In genomic region chr10:86755740-86756510, GRCh38 we compare ENCODE assay signal across 1 cellular context.
A peak's percentile ranks its signal among the peaks of the same experiment; 100 is the strongest.
TF ChIP-seq lines count a peak whose summit lies in the region.

No MANE protein-coding gene starts in this region.

TF ChIP-seq in K562, 482 proteins besides CTCF, POLR2A, EP300 and RAD21 (continued from another document and continues in another):
- TF ChIP-seq ZNF395 (CRISPR knock-in tag; IDR thresholded peaks at IDR 0.05), result peak; percentile 81; the same call in 1 of the 2 replicates
- peak; percentile 78 for TF ChIP-seq JUN (IDR thresholded peaks at IDR 0.05; ENCODE audit: borderline replicate concordance, low read depth, low read length)
- 0 out of 2 replicates have a peak, but pooled peaks have one; percentile 52 for TF ChIP-seq JUN (CRISPR knock-in tag; IDR thresholded peaks at IDR 0.05; ENCODE audit: borderline replicate concordance)
- no peak for TF ChIP-seq ZNF639 (CRISPR knock-in tag; conservative IDR thresholded peaks at IDR 0.05 in 1 of 2, IDR thresholded peaks at IDR 0.05 in 1 of 2)
- TF ChIP-seq ID3 (CRISPR knock-in tag; IDR thresholded peaks at IDR 0.05), result no peak
- TF ChIP-seq ID3 (tag; IDR thresholded peaks at IDR 0.05), result no peak
- no peak for TF ChIP-seq SP2 (IDR thresholded peaks at IDR 0.05; ENCODE audit: extremely low read depth, low read depth, low read length, poor library complexity, severe bottlenecking)
- TF ChIP-seq ZNF184 (CRISPR knock-in tag; IDR thresholded peaks at IDR 0.05), result no peak
- TF ChIP-seq NR1H2 (CRISPR knock-in tag; IDR thresholded peaks at IDR 0.05), result 0 out of 2 replicates have a peak, but pooled peaks have one; percentile 35
- peak; percentile 56; the same call in 1 of the 2 replicates for TF ChIP-seq MAX (CRISPR knock-in tag; IDR thresholded peaks at IDR 0.05)
- TF ChIP-seq FOXA3 (CRISPR knock-in tag; conservative IDR thresholded peaks at IDR 0.05 in 1 of 2, IDR thresholded peaks at IDR 0.05 in 1 of 2), result no peak
- TF ChIP-seq NFE2L1 (tag; IDR thresholded peaks at IDR 0.05; ENCODE audit: borderline replicate concordance, low read depth), result no peak
- no peak for TF ChIP-seq EWSR1 (IDR thresholded peaks at IDR 0.05; ENCODE audit: borderline replicate concordance, low read depth, partially characterized antibody)
- TF ChIP-seq GABPB1 (CRISPR knock-in tag; IDR thresholded peaks at IDR 0.05), result peak; percentile 55; the same call in 1 of the 2 replicates
- TF ChIP-seq CREM (IDR thresholded peaks at IDR 0.05; ENCODE audit: low read depth), result no peak; the same call in 1 of the 2 replicates
- no peak for TF ChIP-seq PPARD (CRISPR knock-in tag; IDR thresholded peaks at IDR 0.05)
- no peak; the same call in none of the 2 replicates for TF ChIP-seq PML (IDR thresholded peaks at IDR 0.05; ENCODE audit: low read length)
- TF ChIP-seq BRD9 (IDR thresholded peaks at IDR 0.05; ENCODE audit: low read depth, partially characterized antibody), result no peak
- no peak for TF ChIP-seq POLR3G (IDR thresholded peaks at IDR 0.05; ENCODE audit: extremely low read depth, insufficient read length, insufficient replicate concordance)
- TF ChIP-seq RHOXF2B (CRISPR knock-in tag; conservative IDR thresholded peaks at IDR 0.05), result no peak
- TF ChIP-seq PHTF2 (CRISPR knock-in tag; IDR thresholded peaks at IDR 0.05), result no peak
- TF ChIP-seq NFE2 (IDR thresholded peaks at IDR 0.05; ENCODE audit: low read depth), result no peak
- no peak for TF ChIP-seq CBX8 (IDR thresholded peaks at IDR 0.05; ENCODE audit: borderline replicate concordance, extremely low read depth, low read depth, low read length, poor library complexity, severe bottlenecking)
- TF ChIP-seq FIP1L1 (IDR thresholded peaks at IDR 0.05; ENCODE audit: low read depth, low read length, poor library complexity, severe bottlenecking), result peak; percentile 49
- TF ChIP-seq MAZ (CRISPR knock-in tag; conservative IDR thresholded peaks at IDR 0.05 in 1 of 2, IDR thresholded peaks at IDR 0.05 in 1 of 2), result peak; percentile 22 to 23; a peak in 2 of 4 replicates
- TF ChIP-seq NONO (IDR thresholded peaks at IDR 0.05; ENCODE audit: low read depth in 2 of 2, low read length in 1 of 2), result peak; percentile 25 to 54; a peak in 1 of 4 replicates
- no peak for TF ChIP-seq FOS (IDR thresholded peaks at IDR 0.05; ENCODE audit: extremely low read depth, insufficient read length)
- TF ChIP-seq GATAD2B (IDR thresholded peaks at IDR 0.05; ENCODE audit: borderline replicate concordance), result peak; percentile 43; the same call in 1 of the 2 replicates
- TF ChIP-seq U2AF2 (optimal IDR thresholded peaks at IDR 0.05; ENCODE audit: low read depth, low read length), result no peak
- TF ChIP-seq SRSF1 (IDR thresholded peaks at IDR 0.05; ENCODE audit: low read depth, low read length), result no peak
- no peak for TF ChIP-seq NUFIP1 (IDR thresholded peaks at IDR 0.05; ENCODE audit: partially characterized antibody)
- TF ChIP-seq RBBP5 (IDR thresholded peaks at IDR 0.05; ENCODE audit: borderline replicate concordance, insufficient read depth, low read length, poor library complexity, severe bottlenecking), result peak; percentile 53
- no peak for TF ChIP-seq CUX1 (CRISPR knock-in tag; IDR thresholded peaks at IDR 0.05)
- no peak for TF ChIP-seq GTF2A2 (tag; IDR thresholded peaks at IDR 0.05)
- TF ChIP-seq THRA (IDR thresholded peaks at IDR 0.05), result no peak
- TF ChIP-seq TAF7 (tag; IDR thresholded peaks at IDR 0.05), result no peak
- TF ChIP-seq RUNX1 (IDR thresholded peaks at IDR 0.05; ENCODE audit: low read depth), result no peak; the same call in 1 of the 2 replicates
- no peak for TF ChIP-seq ZNF324 (CRISPR knock-in tag; IDR thresholded peaks at IDR 0.05)
- TF ChIP-seq JUND (IDR thresholded peaks at IDR 0.05; ENCODE audit: borderline replicate concordance, low read depth, low read length), result peak; percentile 78
- peak; percentile 20; the same call in 1 of the 3 replicates for TF ChIP-seq JUND (tag; IDR thresholded peaks at IDR 0.05; ENCODE audit: borderline replicate concordance, low read depth, low read length)
- 0 out of 2 replicates have a peak, but pooled peaks have one; percentile 14 for TF ChIP-seq CBFA2T3 (IDR thresholded peaks at IDR 0.05)
- no peak for TF ChIP-seq TFE3 (CRISPR knock-in tag; IDR thresholded peaks at IDR 0.05)
- no peak for TF ChIP-seq HMG20A (CRISPR knock-in tag; conservative IDR thresholded peaks at IDR 0.05)
- peak; percentile 14 for TF ChIP-seq PHF20 (IDR thresholded peaks at IDR 0.05; ENCODE audit: partially characterized antibody)
- peak; percentile 41; the same call in 1 of the 2 replicates for TF ChIP-seq BHLHE40 (IDR thresholded peaks at IDR 0.05; ENCODE audit: low read length)
- TF ChIP-seq NFRKB (IDR thresholded peaks at IDR 0.05; ENCODE audit: low read depth), result no peak; the same call in 1 of the 2 replicates
- no peak for TF ChIP-seq RBM25 (IDR thresholded peaks at IDR 0.05; ENCODE audit: low read depth, low read length, severe bottlenecking)
- no peak for TF ChIP-seq ZNF655 (CRISPR knock-in tag; IDR thresholded peaks at IDR 0.05)
- TF ChIP-seq GATAD2A (IDR thresholded peaks at IDR 0.05), result no peak
- 0 out of 2 replicates have a peak, but pooled peaks have one; percentile 15 for TF ChIP-seq SIN3B (IDR thresholded peaks at IDR 0.05; ENCODE audit: low read depth)
- no peak for TF ChIP-seq ZNF143 (CRISPR knock-in tag; IDR thresholded peaks at IDR 0.05)
- peak; percentile 18 for TF ChIP-seq FOSL1 (tag; conservative IDR thresholded peaks at IDR 0.05)
- peak; percentile 62 for TF ChIP-seq TEAD4 (IDR thresholded peaks at IDR 0.05; ENCODE audit: low read length)
- peak; percentile 70; the same call in 1 of the 2 replicates for TF ChIP-seq TEAD4 (CRISPR knock-in tag; IDR thresholded peaks at IDR 0.05; ENCODE audit: borderline replicate concordance)
- peak; percentile 26; the same call in 1 of the 2 replicates for TF ChIP-seq BCOR (IDR thresholded peaks at IDR 0.05)
- TF ChIP-seq CREB3L1 (IDR thresholded peaks at IDR 0.05; ENCODE audit: borderline replicate concordance, low read depth), result no peak
- peak; percentile 70 for TF ChIP-seq CCNT2 (IDR thresholded peaks at IDR 0.05; ENCODE audit: borderline replicate concordance, extremely low read depth, insufficient read length, low read depth, low read length)
- no peak for TF ChIP-seq PTTG1 (tag; IDR thresholded peaks at IDR 0.05; ENCODE audit: low read depth)
- no peak; the same call in 1 of the 2 replicates for TF ChIP-seq EGR1 (conservative IDR thresholded peaks at IDR 0.05)
- TF ChIP-seq HIVEP1 (CRISPR knock-in tag; IDR thresholded peaks at IDR 0.05), result no peak
